Comparison of ENCODE assay signal across 6 cellular contexts in genomic region chr6:80091506-80091905, GRCh38.
"Had no signal": no experiment of that assay in that cellular context is flagged by ENCODE, and none has a peak within 500 bp of the region (broad histone marks: within the 10 kb centered on the region; RNA-seq: fewer than 3 reads in every experiment).

No MANE protein-coding gene starts in this region.

- H3K27ac Mint-ChIP-seq: H9 had no signal

- H3K9ac ChIP-seq: GM23248 had no signal

- DNase-seq: GM23248, GOT3, H9, HCEC 1CT, IMR-90 had no signal

- H2AFZ ChIP-seq: GM23248 had no signal

- H3K4me3 ChIP-seq: GM23248 had no signal

- H3K9me3 Mint-ChIP-seq: H9 had no signal

- H3K4me3 Mint-ChIP-seq: H9 had no signal

- H3K4me1 Mint-ChIP-seq: H9 had no signal

- FAIRE-seq: HTR-8/SVneo had no signal
